In the genomic region with DNA sequence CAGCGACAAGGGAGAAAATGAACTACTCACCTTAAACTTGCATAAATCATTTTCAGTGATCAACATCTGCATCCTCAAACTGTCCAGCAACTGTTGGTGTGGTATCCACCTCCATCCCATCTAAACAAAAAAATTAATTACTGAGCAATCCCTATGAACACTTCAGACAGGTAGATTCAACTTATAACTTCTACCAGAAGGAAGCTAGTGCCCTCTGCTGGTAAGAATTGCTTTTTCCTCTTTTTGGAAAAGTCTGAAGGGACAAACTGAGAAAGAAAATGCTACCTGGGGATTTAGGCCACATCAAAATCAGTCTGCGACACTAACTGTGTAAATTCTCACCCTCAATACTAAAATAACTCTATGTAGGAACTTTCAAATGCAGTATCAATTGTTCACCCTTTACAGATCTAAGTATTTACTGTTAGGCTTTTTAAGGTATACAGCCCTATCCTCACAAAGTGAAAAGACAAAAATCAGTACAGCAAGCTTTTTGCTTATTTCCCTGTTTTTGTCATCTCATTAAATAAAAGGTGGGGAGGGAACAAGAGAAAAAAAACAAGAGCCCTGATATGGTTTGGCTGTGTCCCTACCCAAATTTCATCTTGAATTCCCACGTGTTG, we compare ENCODE assay signal across 1 cellular context.
TF ChIP-seq lines count a peak whose summit lies in the region.

No MANE protein-coding gene starts in this region.

TF ChIP-seq in WTC11, 78 proteins besides CTCF, POLR2A, EP300 and RAD21 (continued from another document):
- TF ChIP-seq, protein P1, sequence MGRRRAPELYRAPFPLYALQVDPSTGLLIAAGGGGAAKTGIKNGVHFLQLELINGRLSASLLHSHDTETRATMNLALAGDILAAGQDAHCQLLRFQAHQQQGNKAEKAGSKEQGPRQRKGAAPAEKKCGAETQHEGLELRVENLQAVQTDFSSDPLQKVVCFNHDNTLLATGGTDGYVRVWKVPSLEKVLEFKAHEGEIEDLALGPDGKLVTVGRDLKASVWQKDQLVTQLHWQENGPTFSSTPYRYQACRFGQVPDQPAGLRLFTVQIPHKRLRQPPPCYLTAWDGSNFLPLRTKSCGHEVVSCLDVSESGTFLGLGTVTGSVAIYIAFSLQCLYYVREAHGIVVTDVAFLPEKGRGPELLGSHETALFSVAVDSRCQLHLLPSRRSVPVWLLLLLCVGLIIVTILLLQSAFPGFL (CRISPR knock-in tag; IDR thresholded peaks at IDR 0.05; ENCODE audit: borderline replicate concordance): no peak
- TF ChIP-seq, protein P2, sequence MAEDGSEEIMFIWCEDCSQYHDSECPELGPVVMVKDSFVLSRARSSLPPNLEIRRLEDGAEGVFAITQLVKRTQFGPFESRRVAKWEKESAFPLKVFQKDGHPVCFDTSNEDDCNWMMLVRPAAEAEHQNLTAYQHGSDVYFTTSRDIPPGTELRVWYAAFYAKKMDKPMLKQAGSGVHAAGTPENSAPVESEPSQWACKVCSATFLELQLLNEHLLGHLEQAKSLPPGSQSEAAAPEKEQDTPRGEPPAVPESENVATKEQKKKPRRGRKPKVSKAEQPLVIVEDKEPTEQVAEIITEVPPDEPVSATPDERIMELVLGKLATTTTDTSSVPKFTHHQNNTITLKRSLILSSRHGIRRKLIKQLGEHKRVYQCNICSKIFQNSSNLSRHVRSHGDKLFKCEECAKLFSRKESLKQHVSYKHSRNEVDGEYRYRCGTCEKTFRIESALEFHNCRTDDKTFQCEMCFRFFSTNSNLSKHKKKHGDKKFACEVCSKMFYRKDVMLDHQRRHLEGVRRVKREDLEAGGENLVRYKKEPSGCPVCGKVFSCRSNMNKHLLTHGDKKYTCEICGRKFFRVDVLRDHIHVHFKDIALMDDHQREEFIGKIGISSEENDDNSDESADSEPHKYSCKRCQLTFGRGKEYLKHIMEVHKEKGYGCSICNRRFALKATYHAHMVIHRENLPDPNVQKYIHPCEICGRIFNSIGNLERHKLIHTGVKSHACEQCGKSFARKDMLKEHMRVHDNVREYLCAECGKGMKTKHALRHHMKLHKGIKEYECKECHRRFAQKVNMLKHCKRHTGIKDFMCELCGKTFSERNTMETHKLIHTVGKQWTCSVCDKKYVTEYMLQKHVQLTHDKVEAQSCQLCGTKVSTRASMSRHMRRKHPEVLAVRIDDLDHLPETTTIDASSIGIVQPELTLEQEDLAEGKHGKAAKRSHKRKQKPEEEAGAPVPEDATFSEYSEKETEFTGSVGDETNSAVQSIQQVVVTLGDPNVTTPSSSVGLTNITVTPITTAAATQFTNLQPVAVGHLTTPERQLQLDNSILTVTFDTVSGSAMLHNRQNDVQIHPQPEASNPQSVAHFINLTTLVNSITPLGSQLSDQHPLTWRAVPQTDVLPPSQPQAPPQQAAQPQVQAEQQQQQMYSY (CRISPR knock-in tag; IDR thresholded peaks at IDR 0.05): no peak
- TF ChIP-seq, protein P3, sequence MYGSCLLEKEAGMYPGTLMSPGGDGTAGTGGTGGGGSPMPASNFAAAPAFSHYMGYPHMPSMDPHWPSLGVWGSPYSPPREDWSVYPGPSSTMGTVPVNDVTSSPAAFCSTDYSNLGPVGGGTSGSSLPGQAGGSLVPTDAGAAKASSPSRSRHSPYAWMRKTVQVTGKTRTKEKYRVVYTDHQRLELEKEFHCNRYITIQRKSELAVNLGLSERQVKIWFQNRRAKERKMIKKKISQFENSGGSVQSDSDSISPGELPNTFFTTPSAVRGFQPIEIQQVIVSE (CRISPR knock-in tag; IDR thresholded peaks at IDR 0.05; ENCODE audit: borderline replicate concordance): no peak
- no peak for TF ChIP-seq ZNF423 (CRISPR knock-in tag; IDR thresholded peaks at IDR 0.05)
- TF ChIP-seq, protein P4, sequence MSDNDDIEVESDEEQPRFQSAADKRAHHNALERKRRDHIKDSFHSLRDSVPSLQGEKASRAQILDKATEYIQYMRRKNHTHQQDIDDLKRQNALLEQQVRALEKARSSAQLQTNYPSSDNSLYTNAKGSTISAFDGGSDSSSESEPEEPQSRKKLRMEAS (CRISPR knock-in tag; IDR thresholded peaks at IDR 0.05): no peak
- no peak for TF ChIP-seq ZNF416 (CRISPR knock-in tag; IDR thresholded peaks at IDR 0.05)
- no peak for TF ChIP-seq CREB1 (CRISPR knock-in tag; IDR thresholded peaks at IDR 0.05)
TF ChIP-seq in WTC11: peak in this region for 0.
